ENCODE assay signal across 1 cellular context in the genomic region with DNA sequence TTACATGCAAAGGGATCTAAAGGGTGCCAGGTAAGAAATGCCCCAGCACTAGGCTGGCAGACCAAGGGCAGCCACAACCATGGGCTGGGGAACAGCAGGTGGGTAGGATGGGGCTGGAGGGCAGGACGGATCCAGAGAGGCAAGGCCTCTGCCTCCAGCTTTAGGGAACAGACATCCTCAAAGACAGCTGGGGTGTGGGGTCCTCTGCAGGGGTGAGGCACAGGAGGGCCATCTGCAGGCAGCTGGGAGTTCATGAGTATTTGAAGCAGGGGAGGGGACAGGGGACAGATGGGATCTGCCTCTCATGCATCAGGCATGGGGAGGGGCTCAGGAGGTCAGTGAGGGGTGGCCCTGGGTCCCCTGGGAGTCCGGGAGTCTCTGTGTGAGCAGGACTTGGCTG.
A peak's percentile ranks its signal among the peaks of the same experiment; 100 is the strongest.
TF ChIP-seq lines count a peak whose summit lies in the region.

No MANE protein-coding gene starts in this region.

TF ChIP-seq in GM12878, 131 proteins besides CTCF, POLR2A, EP300 and RAD21:
- TF ChIP-seq MEF2B (IDR thresholded peaks at IDR 0.05; ENCODE audit: partially characterized antibody, poor library complexity, severe bottlenecking), result peak; percentile 44
- TF ChIP-seq, protein P1, sequence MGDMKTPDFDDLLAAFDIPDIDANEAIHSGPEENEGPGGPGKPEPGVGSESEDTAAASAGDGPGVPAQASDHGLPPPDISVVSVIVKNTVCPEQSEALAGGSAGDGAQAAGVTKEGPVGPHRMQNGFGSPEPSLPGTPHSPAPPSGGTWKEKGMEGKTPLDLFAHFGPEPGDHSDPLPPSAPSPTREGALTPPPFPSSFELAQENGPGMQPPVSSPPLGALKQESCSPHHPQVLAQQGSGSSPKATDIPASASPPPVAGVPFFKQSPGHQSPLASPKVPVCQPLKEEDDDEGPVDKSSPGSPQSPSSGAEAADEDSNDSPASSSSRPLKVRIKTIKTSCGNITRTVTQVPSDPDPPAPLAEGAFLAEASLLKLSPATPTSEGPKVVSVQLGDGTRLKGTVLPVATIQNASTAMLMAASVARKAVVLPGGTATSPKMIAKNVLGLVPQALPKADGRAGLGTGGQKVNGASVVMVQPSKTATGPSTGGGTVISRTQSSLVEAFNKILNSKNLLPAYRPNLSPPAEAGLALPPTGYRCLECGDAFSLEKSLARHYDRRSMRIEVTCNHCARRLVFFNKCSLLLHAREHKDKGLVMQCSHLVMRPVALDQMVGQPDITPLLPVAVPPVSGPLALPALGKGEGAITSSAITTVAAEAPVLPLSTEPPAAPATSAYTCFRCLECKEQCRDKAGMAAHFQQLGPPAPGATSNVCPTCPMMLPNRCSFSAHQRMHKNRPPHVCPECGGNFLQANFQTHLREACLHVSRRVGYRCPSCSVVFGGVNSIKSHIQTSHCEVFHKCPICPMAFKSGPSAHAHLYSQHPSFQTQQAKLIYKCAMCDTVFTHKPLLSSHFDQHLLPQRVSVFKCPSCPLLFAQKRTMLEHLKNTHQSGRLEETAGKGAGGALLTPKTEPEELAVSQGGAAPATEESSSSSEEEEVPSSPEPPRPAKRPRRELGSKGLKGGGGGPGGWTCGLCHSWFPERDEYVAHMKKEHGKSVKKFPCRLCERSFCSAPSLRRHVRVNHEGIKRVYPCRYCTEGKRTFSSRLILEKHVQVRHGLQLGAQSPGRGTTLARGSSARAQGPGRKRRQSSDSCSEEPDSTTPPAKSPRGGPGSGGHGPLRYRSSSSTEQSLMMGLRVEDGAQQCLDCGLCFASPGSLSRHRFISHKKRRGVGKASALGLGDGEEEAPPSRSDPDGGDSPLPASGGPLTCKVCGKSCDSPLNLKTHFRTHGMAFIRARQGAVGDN (IDR thresholded peaks at IDR 0.05), result 0 out of 2 replicates have a peak, but pooled peaks have one; percentile 1
- TF ChIP-seq CHD2 (IDR thresholded peaks at IDR 0.05; ENCODE audit: borderline replicate concordance, low read depth, low read length), result no peak
- TF ChIP-seq TCF12 (IDR thresholded peaks at IDR 0.05; ENCODE audit: low read depth, low read length), result peak; percentile 57; the same call in 1 of the 2 replicates
